In the genomic region with DNA sequence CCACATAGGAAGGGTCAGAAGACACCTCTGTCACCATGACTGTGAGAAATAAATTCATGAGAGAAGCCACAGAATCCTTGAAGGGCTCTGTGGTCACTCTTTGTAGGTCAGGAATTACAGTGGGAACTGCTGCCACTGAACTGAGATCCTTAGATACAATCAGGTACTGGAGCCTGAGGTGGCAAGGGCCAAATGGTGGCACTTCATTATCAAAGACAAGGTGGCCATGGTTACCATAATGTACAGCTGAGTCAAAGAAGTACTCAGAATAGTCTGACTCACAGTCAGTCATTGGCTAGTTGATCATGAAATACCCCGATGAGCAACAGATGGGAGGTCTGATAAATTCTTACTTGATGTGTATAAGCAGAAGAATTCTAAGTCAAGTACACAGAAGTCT, we compare ENCODE assay signal across 12 cellular contexts.
DNase-seq lines count a peak whose midpoint lies in the region; ATAC-seq, FAIRE-seq and TF ChIP-seq lines count a peak whose summit lies in the region.
"Had no signal": no experiment of that assay in that cellular context is flagged by ENCODE, and none has a peak within 500 bp of the region (broad histone marks: within the 10 kb centered on the region; RNA-seq: fewer than 3 reads in every experiment).

No MANE protein-coding gene starts in this region.

- peak; percentile 78 for ATAC-seq in activated CD8-positive, alpha-beta memory T cell treated with anti-CD3 and anti-CD28 coated beads, Interleukin-2, amount 10 ng/mL, durations not matched to agents 7 days and 5 days

- H3K9me3 Mint-ChIP-seq in activated CD8-positive, alpha-beta memory T cell treated with anti-CD3 and anti-CD28 coated beads, Interleukin-2, amount 10 ng/mL, durations not matched to agents 7 days and 5 days (ENCODE audit: low read depth): peaks cover 4% of the 10 kb centered on the region
- H3K9me3 Mint-ChIP-seq in astrocyte (ENCODE audit: unreplicated experiment): no peaks in the 10 kb centered on the region

- peaks cover 18% of the 10 kb centered on the region for H3K4me1 Mint-ChIP-seq in activated CD8-positive, alpha-beta memory T cell treated with anti-CD3 and anti-CD28 coated beads, Interleukin-2, amount 10 ng/mL, durations not matched to agents 7 days and 5 days
- H3K4me1 Mint-ChIP-seq in astrocyte (ENCODE audit: low read depth, unreplicated experiment): peaks cover 6% of the 10 kb centered on the region

- no peaks in the 10 kb centered on the region for H4K20me1 ChIP-seq in astrocyte (ENCODE audit: insufficient read depth, low read length)

- CTCF ChIA-PET in activated CD8-positive, alpha-beta memory T cell treated with anti-CD3 and anti-CD28 coated beads, Interleukin-2, amount 10 ng/mL, durations not matched to agents 7 days and 5 days (lab: Charles Lee): no interaction called here

- no peak overlapping the region for H2AFZ ChIP-seq in astrocyte (ENCODE audit: low read depth, low read length)

- no peak overlapping the region for H3K27ac Mint-ChIP-seq in activated CD8-positive, alpha-beta memory T cell treated with anti-CD3 and anti-CD28 coated beads, Interleukin-2, amount 10 ng/mL, durations not matched to agents 7 days and 5 days
- H3K27ac Mint-ChIP-seq in astrocyte (ENCODE audit: unreplicated experiment): no peak overlapping the region

- H3K4me2 ChIP-seq in astrocyte (ENCODE audit: low read length): no peak overlapping the region

- no peak overlapping the region for H3K9ac ChIP-seq in astrocyte (ENCODE audit: low read length)

- H3K27me3 Mint-ChIP-seq in activated CD8-positive, alpha-beta memory T cell treated with anti-CD3 and anti-CD28 coated beads, Interleukin-2, amount 10 ng/mL, durations not matched to agents 7 days and 5 days: no peaks in the 10 kb centered on the region
- H3K27me3 Mint-ChIP-seq in astrocyte (ENCODE audit: low read depth, unreplicated experiment): no peaks in the 10 kb centered on the region

- TF ChIP-seq CTCF in astrocyte (IDR thresholded peaks at IDR 0.05; ENCODE audit: insufficient read depth, low read depth, low read length): no peak

- H3K79me2 ChIP-seq in astrocyte (ENCODE audit: insufficient read depth, low read length): no peaks in the 10 kb centered on the region

- FAIRE-seq in astrocyte (lab: Jason Lieb, UNC): peak; percentile 67

- H3K27ac ChIP-seq in astrocyte (ENCODE audit: low read depth, low read length) (no peak overlapping the region), substantia nigra (ENCODE audit: low read depth, low read length, poor library complexity, severe bottlenecking) (no peak overlapping the region)
- H3K27ac ChIP-seq: colonic mucosa, vagina had no signal

- no peaks in the 10 kb centered on the region for H3K27me3 ChIP-seq in astrocyte (ENCODE audit: insufficient read depth, low read length)
- H3K27me3 ChIP-seq: colonic mucosa, vagina had no signal

- no peak overlapping the region for H3K4me3 ChIP-seq in astrocyte (ENCODE audit: insufficient read depth, low read depth, low read length)
- H3K4me3 ChIP-seq: colonic mucosa, vagina had no signal

- no peaks in the 10 kb centered on the region for H3K9me3 ChIP-seq in astrocyte (ENCODE audit: insufficient read depth, low read depth, low read length)
- H3K9me3 ChIP-seq: colonic mucosa, vagina had no signal

- H3K36me3 Mint-ChIP-seq in activated CD8-positive, alpha-beta memory T cell treated with anti-CD3 and anti-CD28 coated beads, Interleukin-2, amount 10 ng/mL, durations not matched to agents 7 days and 5 days: peaks cover 1% of the 10 kb centered on the region
- H3K36me3 Mint-ChIP-seq in astrocyte (ENCODE audit: low read depth, unreplicated experiment): no peaks in the 10 kb centered on the region

- H3K36me3 ChIP-seq in astrocyte (ENCODE audit: insufficient read depth, low read length): no peaks in the 10 kb centered on the region
- H3K36me3 ChIP-seq: colonic mucosa, vagina had no signal

- peak; percentile 40 for DNase-seq in activated CD8-positive, alpha-beta memory T cell treated with anti-CD3 and anti-CD28 coated beads, Interleukin-2, amount 10 ng/mL, durations not matched to agents 7 days and 5 days
- DNase-seq in activated CD8-positive, alpha-beta memory T cell treated with anti-CD3 and anti-CD28 coated beads, Interleukin-2, amount 50 U/mL, for 4 hours: no peak
- DNase-seq in HT1080 (ENCODE audit: low read depth) (peak; percentile 67), astrocyte (ENCODE audit: low read depth) (peak; percentile 41), substantia nigra (lab: John Stamatoyannopoulos, UW) (no peak), DMS79 treated with DMSO at 0.1 percent for 48 hours (lab: John Stamatoyannopoulos, UW) (no peak), NCI-H1436 treated with DMSO at 0.1 percent for 48 hours (lab: John Stamatoyannopoulos, UW) (no peak)
- DNase-seq in stimulated activated CD4-positive, alpha-beta T cell treated with anti-CD3 and anti-CD28 coated beads, Interleukin-2, amount 100 ng/mL, for 4 hours (ENCODE audit: low read depth): peak; percentile 5
- DNase-seq: activated gamma-delta T cell, colonic mucosa, DND-41 had no signal

- no peak overlapping the region for H3K4me3 Mint-ChIP-seq in activated CD8-positive, alpha-beta memory T cell treated with anti-CD3 and anti-CD28 coated beads, Interleukin-2, amount 10 ng/mL, durations not matched to agents 7 days and 5 days
- no peak overlapping the region for H3K4me3 Mint-ChIP-seq in astrocyte (ENCODE audit: unreplicated experiment)

- H3K4me1 ChIP-seq in astrocyte (ENCODE audit: insufficient read depth, low read length): no peaks in the 10 kb centered on the region
- H3K4me1 ChIP-seq: colonic mucosa, vagina had no signal

Comparison
In these comparisons a context has a peak if more than half of its experiments do, and no peak if none do; other contexts are left out.
1. DNase-seq: peak in activated CD8-positive, alpha-beta memory T cell treated with anti-CD3 and anti-CD28 coated beads, Interleukin-2, amount 10 ng/mL, durations not matched to agents 7 days and 5 days (single experiment), HT1080 (single experiment), astrocyte (single experiment) and stimulated activated CD4-positive, alpha-beta T cell treated with anti-CD3 and anti-CD28 coated beads, Interleukin-2, amount 100 ng/mL, for 4 hours (single experiment); none in activated CD8-positive, alpha-beta memory T cell treated with anti-CD3 and anti-CD28 coated beads, Interleukin-2, amount 50 U/mL, for 4 hours (single experiment), substantia nigra (0 of 49), DMS79 treated with DMSO at 0.1 percent for 48 hours (single experiment) and NCI-H1436 treated with DMSO at 0.1 percent for 48 hours (single experiment).